In genomic region chr19:38095411-38096308, GRCh38 we compare ENCODE assay signal across 8 cellular contexts.
DNase-seq lines count a peak whose midpoint lies in the region; ATAC-seq and TF ChIP-seq lines count a peak whose summit lies in the region.

No MANE protein-coding gene starts in this region.

- peak; percentile 67 for TF ChIP-seq CTCF in GM12875 (IDR thresholded peaks at IDR 0.05; ENCODE audit: borderline replicate concordance, insufficient read depth, low read depth, low read length)
- peak; percentile 85 for TF ChIP-seq CTCF in brain microvascular endothelial cell (IDR thresholded peaks at IDR 0.05; ENCODE audit: low read depth, low read length, missing control alignments)

- in situ Hi-C loops in brain microvascular endothelial cell (cut with HindIII; ENCODE audit: low pct_ligation_motif_present, low sequenced_read_pairs) = no loop called here

- no peaks in the 10 kb centered on the region for H3K27me3 ChIP-seq in brain microvascular endothelial cell (replicated peaks)

- H3K4me3 ChIP-seq in GM12875 (ENCODE audit: low read depth, low read length) (no peak overlapping the region), brain microvascular endothelial cell (ENCODE audit: low read depth, low read length) (no peak overlapping the region)

- peaks cover 26% of the 10 kb centered on the region for H3K36me3 ChIP-seq in brain microvascular endothelial cell (replicated peaks)

- DNase-seq in NCI-H2081 treated with DMSO at 0.1 percent for 48 hours (lab: John Stamatoyannopoulos, UW) (peak; percentile 9), UCSD-AML1 (lab: John Stamatoyannopoulos, UW; ENCODE audit: unreplicated experiment) (peak; percentile 61), brain microvascular endothelial cell (peak; percentile 72), iPS-NIHi7 (ENCODE audit: extremely low spot score) (peak; percentile 90)
- DNase-seq in stimulated activated CD4-positive, alpha-beta T cell treated with anti-CD3 and anti-CD28 coated beads, Interleukin-12 subunit alpha, Interleukin-12 subunit beta, amount 100 ng/mL, for 4 hours = peak; percentile 48

- H3K27ac ChIP-seq in brain microvascular endothelial cell = no peak overlapping the region

- ATAC-seq in HG02623 (IDR thresholded peaks at IDR 0.05; ENCODE audit: unreplicated experiment) = no peak
- no peak for ATAC-seq in HG02642 (IDR thresholded peaks at IDR 0.05; ENCODE audit: poor library complexity, unreplicated experiment)

Comparison
In these comparisons a context has a peak if more than half of its experiments do, and no peak if none do; other contexts are left out.
1. DNase-seq: peak in every context shown above with its lines; median percentile 90 in iPS-NIHi7; 72 in brain microvascular endothelial cell; 61 in UCSD-AML1; 48 in stimulated activated CD4-positive, alpha-beta T cell treated with anti-CD3 and anti-CD28 coated beads, Interleukin-12 subunit alpha, Interleukin-12 subunit beta, amount 100 ng/mL, for 4 hours; 9 in NCI-H2081 treated with DMSO at 0.1 percent for 48 hours.